24 cellular contexts compared by ENCODE assay signal in genomic region chr5:38506302-38506701, GRCh38.
"Had no signal": no experiment of that assay in that cellular context is flagged by ENCODE, and none has a peak within 500 bp of the region (broad histone marks: within the 10 kb centered on the region; RNA-seq: fewer than 3 reads in every experiment).

No MANE protein-coding gene starts in this region.

- H3K9me3 ChIP-seq: neutrophil, pancreas, psoas muscle, right lobe of liver, sigmoid colon, stomach, thoracic aorta, thyroid gland, tibial nerve, upper lobe of left lung, vagina had no signal

- H3K27ac ChIP-seq: neutrophil, pancreas, psoas muscle, right lobe of liver, sigmoid colon, stomach, thoracic aorta, thyroid gland, tibial nerve, upper lobe of left lung, vagina had no signal

- H3K4me3 ChIP-seq: pancreas, psoas muscle, right lobe of liver, sigmoid colon, stomach, thoracic aorta, thyroid gland, tibial nerve, upper lobe of left lung, vagina had no signal

- H3K27me3 ChIP-seq: pancreas, right lobe of liver, sigmoid colon, stomach, thyroid gland, tibial nerve, upper lobe of left lung, vagina had no signal

- DNase-seq: natural killer cell; nucleus accumbens; pancreas; posterior cingulate gyrus; psoas muscle; right cardiac atrium; right lobe of liver; sigmoid colon; small intestine; stimulated activated CD4-positive, alpha-beta T cell treated with anti-CD3 and anti-CD28 coated beads, Interleukin-15, amount 100 ng/mL, for 24 hours; stimulated activated CD4-positive, alpha-beta T cell treated with anti-CD3 and anti-CD28 coated beads, Interleukin-2, amount 100 ng/mL, for 24 hours; stimulated activated CD4-positive, alpha-beta T cell treated with anti-CD3 and anti-CD28 coated beads, Interleukin-2, amount 100 ng/mL, for 48 hours; stimulated activated CD4-positive, alpha-beta T cell treated with anti-CD3 and anti-CD28 coated beads, Interleukin-4, amount 100 ng/mL, for 24 hours; stimulated activated naive B cell treated with anti-CD40 and anti-IgM and Interleukin-4, amounts not matched to agents 10 μg/mL and 1 μg/mL and 100 μg/mL, for 72 hours; stimulated activated naive CD4-positive, alpha-beta T cell treated with Interleukin-2 at 50 U/mL for 16 hours; stomach; thyroid gland; trophoblast cell; upper lobe of left lung had no signal

- FAIRE-seq: small intestine, urothelium cell line had no signal

- H3K36me3 ChIP-seq: neutrophil, right lobe of liver, vagina had no signal
